Comparison of ENCODE assay signal across 8 cellular contexts in the genomic region with DNA sequence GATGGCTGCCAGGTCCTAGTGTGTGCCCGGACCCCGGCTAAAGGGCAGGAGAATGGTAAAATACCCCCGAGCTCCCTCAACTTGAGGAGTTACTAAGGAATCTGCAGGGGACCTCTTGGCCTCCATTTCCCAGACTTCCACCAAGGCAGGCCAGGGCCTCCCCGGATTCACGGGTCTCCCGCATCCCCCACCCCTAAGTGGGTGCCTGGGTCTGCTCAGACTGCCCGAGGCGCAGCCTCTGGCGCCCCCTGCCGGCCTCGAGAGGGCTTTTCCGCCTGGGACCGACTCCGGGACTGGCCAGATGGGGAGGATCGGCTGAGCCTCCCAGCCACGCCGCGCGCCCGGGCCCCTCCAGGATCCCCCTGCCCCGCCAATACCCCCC.
DNase-seq lines count a peak whose midpoint lies in the region; ATAC-seq lines count a peak whose summit lies in the region.

No MANE protein-coding gene starts in this region.

- peaks cover 48% of the 10 kb centered on the region for H3K4me1 ChIP-seq in mucosa of stomach (ENCODE audit: control insufficient read depth, insufficient read depth, low read length)

- H3K27ac ChIP-seq in epithelial cell of prostate = peak overlapping the region; percentile 100

- peak overlapping the region; percentile 71 for H3K4me3 ChIP-seq in mucosa of stomach (ENCODE audit: low read length)

- H3K36me3 ChIP-seq in mucosa of stomach (ENCODE audit: control insufficient read depth, insufficient read depth, low read length) = no peaks in the 10 kb centered on the region

- H3K9me3 ChIP-seq in mucosa of stomach (ENCODE audit: control insufficient read depth, low read length) = no peaks in the 10 kb centered on the region

- ATAC-seq in HG03175 (IDR thresholded peaks at IDR 0.05; ENCODE audit: unreplicated experiment) = peak; percentile 58

- peaks cover 16% of the 10 kb centered on the region for H3K27me3 ChIP-seq in mucosa of stomach (ENCODE audit: control insufficient read depth, insufficient read depth, low read length)

- DNase-seq in NCI-H2029 (lab: John Stamatoyannopoulos, UW) (peak; percentile 45), NCI-H2029 treated with DMSO at 0.1 percent for 48 hours (lab: John Stamatoyannopoulos, UW) (no peak), NCI-H82 (lab: John Stamatoyannopoulos, UW) (peak; percentile 86), epithelial cell of prostate (ENCODE audit: low read depth, low spot score) (peak; percentile 29)
- DNase-seq in activated CD8-positive, alpha-beta memory T cell treated with anti-CD3 and anti-CD28 coated beads, Interleukin-2, amount 50 U/mL, for 4 hours = peak; percentile 77
- peak; percentile 40 to 55 for DNase-seq in stimulated activated CD8-positive, alpha-beta memory T cell treated with anti-CD3 and anti-CD28 coated beads, Interleukin-7, amount 100 ng/mL, for 1 hour (ENCODE audit: low read depth in 2 of 2)

- H3K9ac ChIP-seq in mucosa of stomach (ENCODE audit: low read length) = peak overlapping the region; percentile 92
